ENCODE assay signal across 10 cellular contexts in the genomic region with DNA sequence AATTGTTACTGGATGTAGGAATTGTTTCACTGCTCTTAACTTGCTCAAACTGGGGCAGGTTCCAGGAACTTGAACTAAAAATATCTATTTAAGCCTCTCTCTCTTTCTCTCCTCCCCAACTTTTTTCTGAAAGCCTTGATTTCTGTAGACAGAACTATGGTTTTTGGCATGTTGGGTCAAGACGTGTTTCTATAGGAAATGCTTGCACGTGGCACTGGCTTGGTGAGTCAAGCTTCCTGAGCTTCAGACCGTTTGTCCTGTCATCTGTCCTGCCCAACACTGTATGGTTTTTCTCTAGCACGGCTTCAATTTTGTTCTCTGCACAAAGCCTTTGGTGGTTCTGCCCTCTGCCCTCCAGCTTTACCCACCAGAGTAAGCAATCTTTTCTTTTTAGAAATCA. TPM values are rescaled to one million over a fixed set of nuclear protein-coding genes. Genes with fewer than 3 reads are reported as not detected.
DNase-seq lines count a peak whose midpoint lies in the region; ATAC-seq and TF ChIP-seq lines count a peak whose summit lies in the region.
"Had no signal": no experiment of that assay in that cellular context is flagged by ENCODE, and none has a peak within 500 bp of the region (broad histone marks: within the 10 kb centered on the region; RNA-seq: fewer than 3 reads in every experiment).

No MANE protein-coding gene starts in this region.

- DNase-seq in CD8-positive, alpha-beta T cell = no peak
- DNase-seq in NOMO-1 (lab: John Stamatoyannopoulos, UW; ENCODE audit: unreplicated experiment in 2 of 2) = peak; percentile 49 to 60
- DNase-seq in chondrocyte (ENCODE audit: low spot score) = no peak
- no peak for DNase-seq in natural killer cell
- no peak for DNase-seq in NCI-H226
- DNase-seq in substantia nigra (lab: John Stamatoyannopoulos, UW) = no peak
- DNase-seq in GM20000 (ENCODE audit: low spot score) = no peak
- DNase-seq: right lobe of liver had no signal

- no peak overlapping the region for H3K4me3 ChIP-seq in CD8-positive, alpha-beta T cell (ENCODE audit: low read depth, low read length)
- H3K4me3 ChIP-seq: right lobe of liver had no signal

- intact Hi-C loops in CD8-positive, alpha-beta T cell (cut with DNase I, micrococcal nuclease) = no loop called here
- intact Hi-C loops in natural killer cell (cut with micrococcal nuclease) = loop anchor here (5.0 kb wide), 1 partner anchor 116 kb away; no protein-coding TSS in a partner anchor

- H3K4me1 Mint-ChIP-seq in CD8-positive, alpha-beta T cell (ENCODE audit: low read depth) = peaks cover 9% of the 10 kb centered on the region
- H3K4me1 Mint-ChIP-seq in chondrocyte (ENCODE audit: low read depth) (peaks cover 23% of the 10 kb centered on the region), natural killer cell (peaks cover 38 to 39% of the 10 kb centered on the region in 2 donors)

- no peak for TF ChIP-seq CTCF in CD8-positive, alpha-beta T cell (IDR thresholded peaks at IDR 0.05)
- TF ChIP-seq CTCF in chondrocyte (IDR thresholded peaks at IDR 0.05) (no peak), natural killer cell (IDR thresholded peaks at IDR 0.05) (no peak), GM20000 (IDR thresholded peaks at IDR 0.05; ENCODE audit: extremely low read depth, missing control alignments) (no peak)

- H3K36me3 Mint-ChIP-seq in CD8-positive, alpha-beta T cell = peaks cover 82% of the 10 kb centered on the region
- peaks cover 35% of the 10 kb centered on the region for H3K36me3 Mint-ChIP-seq in chondrocyte (ENCODE audit: low read depth)
- H3K36me3 Mint-ChIP-seq in natural killer cell = peaks cover 12% of the 10 kb centered on the region

- POLR2A ChIA-PET in CD8-positive, alpha-beta T cell (lab: Charles Lee) = no interaction called here

- no peaks in the 10 kb centered on the region for H3K27me3 Mint-ChIP-seq in CD8-positive, alpha-beta T cell (ENCODE audit: low read depth)
- H3K27me3 Mint-ChIP-seq in chondrocyte (ENCODE audit: low read depth) (no peaks in the 10 kb centered on the region), natural killer cell (ENCODE audit: low read depth in 2 of 2) (no peaks in the 10 kb centered on the region)

- H3K9me3 ChIP-seq in CD8-positive, alpha-beta T cell (ENCODE audit: low read length) = no peaks in the 10 kb centered on the region
- H3K9me3 ChIP-seq: right lobe of liver had no signal

- no peak for ATAC-seq in CD8-positive, alpha-beta T cell
- ATAC-seq in natural killer cell (peak; percentile 49 to 69 (median 61)), GM19023 (IDR thresholded peaks at IDR 0.05; ENCODE audit: unreplicated experiment) (no peak)
- ATAC-seq: Panc1, right lobe of liver had no signal

- CTCF ChIA-PET in CD8-positive, alpha-beta T cell (lab: Charles Lee) = interaction anchor here (1.8 kb wide), 1 partner anchor 173 kb away, joined by 4 read pairs; no protein-coding TSS in a partner anchor

- H3K4me1 ChIP-seq in CD8-positive, alpha-beta T cell (ENCODE audit: insufficient read depth, low read length) = no peaks in the 10 kb centered on the region

- H3K27ac Mint-ChIP-seq in CD8-positive, alpha-beta T cell = peak overlapping the region; percentile 32
- peak overlapping the region; percentile 50 for H3K27ac Mint-ChIP-seq in chondrocyte (ENCODE audit: unreplicated experiment)
- H3K27ac Mint-ChIP-seq in natural killer cell = peak overlapping the region; percentile 76 to 82

- no peaks in the 10 kb centered on the region for H3K9me3 Mint-ChIP-seq in CD8-positive, alpha-beta T cell
- H3K9me3 Mint-ChIP-seq in chondrocyte (ENCODE audit: low read depth) (no peaks in the 10 kb centered on the region), natural killer cell (no peaks in the 10 kb centered on the region)

- H3K27me3 ChIP-seq in CD8-positive, alpha-beta T cell (ENCODE audit: insufficient read depth, low read length) = no peaks in the 10 kb centered on the region
- H3K27me3 ChIP-seq: right lobe of liver had no signal

- H3K4me3 Mint-ChIP-seq in CD8-positive, alpha-beta T cell = no peak overlapping the region
- H3K4me3 Mint-ChIP-seq in chondrocyte (ENCODE audit: unreplicated experiment) (no peak overlapping the region), natural killer cell (peak overlapping the region; percentile 7)

- no peak overlapping the region for H3K27ac ChIP-seq in CD8-positive, alpha-beta T cell (ENCODE audit: low read depth, low read length)
- no peak overlapping the region for H3K27ac ChIP-seq in substantia nigra (ENCODE audit: low read depth, low read length, poor library complexity, severe bottlenecking)
- H3K27ac ChIP-seq: right lobe of liver had no signal

- peaks cover 21% of the 10 kb centered on the region for H3K36me3 ChIP-seq in CD8-positive, alpha-beta T cell (ENCODE audit: insufficient read depth, low read length)

RNA-seq across cellular contexts. Expression of a gene that starts 13.5 kb away (rescaled TPM):
- total RNA-seq in CD8-positive, alpha-beta T cell = 10 to 100 TPM; 33.7 to 36.0 TPM
- total RNA-seq in chondrocyte = 15.7 to 18.4 TPM (median 16.9 TPM) in 3 replicates
- 10 to 100 TPM; 39.7 to 45.8 (median 41.5) TPM for total RNA-seq in natural killer cell

RNA-seq across cellular contexts. Expression of a gene that starts 13.5 kb away (rescaled TPM):
- total RNA-seq in CD8-positive, alpha-beta T cell = 1 to 10 TPM; 4.1 to 4.9 TPM
- total RNA-seq in chondrocyte (16.8 to 19.7 TPM (median 19.7 TPM) in 3 replicates), natural killer cell (10 to 100 TPM in 2 of 3 donors, 1 to 10 TPM in 1; 9.8 to 13.3 (median 11.8) TPM)

Comparison
In these comparisons a context has a peak if more than half of its experiments do, and no peak if none do; other contexts are left out.
1. ATAC-seq: peak in natural killer cell (3 of 3); none in CD8-positive, alpha-beta T cell (single experiment) and GM19023 (single experiment).
2. DNase-seq: peak in NOMO-1 (2 of 2); none in CD8-positive, alpha-beta T cell (0 of 7), chondrocyte (single experiment), natural killer cell (single experiment), NCI-H226 (single experiment), substantia nigra (0 of 49) and GM20000 (single experiment).
3. Peak in every context shown above with its lines, with median percentiles within 50 percentile points of each other: H3K27ac Mint-ChIP-seq.